Comparison of ENCODE assay signal across 8 cellular contexts in the genomic region with DNA sequence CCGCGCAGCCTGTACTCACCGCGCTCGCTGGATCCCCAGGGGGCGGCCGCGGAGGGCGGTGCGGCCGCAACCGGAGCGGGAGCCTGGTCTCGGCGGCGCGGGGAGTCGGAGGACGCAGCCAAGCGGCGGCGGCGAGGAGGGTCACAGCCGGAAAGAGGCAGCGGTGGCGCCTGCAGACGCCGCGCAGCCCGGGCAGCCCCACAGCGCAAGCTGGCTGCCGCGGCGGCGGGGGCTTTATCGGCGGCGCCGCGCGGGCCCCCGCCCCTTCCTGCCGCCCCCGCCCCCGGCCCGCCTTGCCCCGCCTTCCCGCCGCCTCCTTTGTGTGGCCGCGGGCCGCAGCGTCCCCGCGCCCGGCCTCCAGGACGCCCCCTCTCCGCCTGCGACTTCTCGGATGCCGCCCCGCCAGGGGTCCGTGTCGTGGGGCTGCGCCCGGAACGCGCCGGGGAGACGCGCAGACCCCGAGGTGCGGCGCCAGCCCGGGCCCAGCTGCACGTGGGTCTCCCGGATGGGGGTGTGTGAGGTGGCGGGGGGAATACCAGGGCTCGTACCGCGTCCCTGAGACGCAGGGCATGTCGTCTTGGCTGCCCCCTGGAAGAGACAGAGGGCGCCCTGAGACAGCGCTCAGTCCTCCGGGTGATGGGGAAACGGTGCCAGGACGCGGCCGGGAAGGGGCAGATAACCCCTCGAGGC. TPM values are rescaled to one million over a fixed set of nuclear protein-coding genes. Genes with fewer than 3 reads are reported as not detected.
DNase-seq lines count a peak whose midpoint lies in the region; ATAC-seq and TF ChIP-seq lines count a peak whose summit lies in the region.

Gene SERPINE2, minus strand, starts transcription at position 207 of the 690 bp plus-strand sequence. CDS start 37,386 bp downstream, outside the sequence.

- peak within 1 kb of the TSS; percentile 80 for H3K27ac ChIP-seq in foreskin keratinocyte

- H3K4me3 ChIP-seq in AG09309 (ENCODE audit: control insufficient read depth, low read depth, low read length) = peak within 1 kb of the TSS; percentile 91

- DNase-seq in AG09309 (ENCODE audit: low read depth) (peak; percentile 20), OCI-M1 (lab: John Stamatoyannopoulos, UW) (peak; percentile 66), activated gamma-delta T cell (lab: John Stamatoyannopoulos, UW) (peak; percentile 25), foreskin keratinocyte (peak; percentile 53 to 73), nephron progenitor cell (peak; percentile 79), superior temporal gyrus (ENCODE audit: extremely low spot score) (peak; percentile 74)

- peak within 1 kb of the TSS; percentile 47 for H3K27ac Mint-ChIP-seq in nephron progenitor cell

- no peaks in the 10 kb centered on the region for H3K9me3 Mint-ChIP-seq in nephron progenitor cell

- peaks cover 14% of the 10 kb centered on the region for H3K4me1 ChIP-seq in foreskin keratinocyte

- H3K36me3 Mint-ChIP-seq in nephron progenitor cell (ENCODE audit: low read depth) = no peaks in the 10 kb centered on the region

- TF ChIP-seq CTCF in AG09309 (IDR thresholded peaks at IDR 0.05; ENCODE audit: control insufficient read depth, insufficient read depth, low read depth, low read length, missing control alignments) (peak; percentile 51), foreskin keratinocyte (conservative IDR thresholded peaks at IDR 0.05) (peak; percentile 77), nephron progenitor cell (IDR thresholded peaks at IDR 0.05) (peak; percentile 8)

- H3K27me3 ChIP-seq in foreskin keratinocyte = no peaks in the 10 kb centered on the region

- peak; percentile 48 for ATAC-seq in GM19023 (IDR thresholded peaks at IDR 0.05; ENCODE audit: unreplicated experiment)
- peak; percentile 63 for ATAC-seq in HG03354 (IDR thresholded peaks at IDR 0.05; ENCODE audit: poor library complexity, severe bottlenecking, unreplicated experiment)
- ATAC-seq in foreskin keratinocyte = peak; percentile 62

- peaks cover 46% of the 10 kb centered on the region for H3K4me1 Mint-ChIP-seq in nephron progenitor cell

- peak within 1 kb of the TSS; percentile 94 for H3K4me3 Mint-ChIP-seq in nephron progenitor cell

- H3K27me3 Mint-ChIP-seq in nephron progenitor cell (ENCODE audit: low read depth, poor library complexity) = peaks cover 44% of the 10 kb centered on the region

RNA-seq across cellular contexts. Expression of gene SERPINE2, which starts in this region (rescaled TPM):
- 305 and 634 TPM in 2 replicates for total RNA-seq in foreskin keratinocyte
- polyA plus RNA-seq in foreskin keratinocyte = 244 and 452 TPM in 2 replicates

Comparison
In these comparisons a context has a peak if more than half of its experiments do, and no peak if none do; other contexts are left out.
1. Peak in every context shown above with its lines: DNase-seq, ATAC-seq, H3K4me3 ChIP-seq and H3K27ac ChIP-seq.
2. DNase-seq: peak in every context shown above with its lines; median percentile 79 in nephron progenitor cell; 74 in superior temporal gyrus; 66 in OCI-M1; 63 in foreskin keratinocyte; 25 in activated gamma-delta T cell; 20 in AG09309.
3. CTCF ChIP-seq: peak in every context shown above with its lines; median percentile 77 in foreskin keratinocyte; 51 in AG09309; 8 in nephron progenitor cell.